Comparison of ENCODE assay signal across 2 cellular contexts in the genomic region with DNA sequence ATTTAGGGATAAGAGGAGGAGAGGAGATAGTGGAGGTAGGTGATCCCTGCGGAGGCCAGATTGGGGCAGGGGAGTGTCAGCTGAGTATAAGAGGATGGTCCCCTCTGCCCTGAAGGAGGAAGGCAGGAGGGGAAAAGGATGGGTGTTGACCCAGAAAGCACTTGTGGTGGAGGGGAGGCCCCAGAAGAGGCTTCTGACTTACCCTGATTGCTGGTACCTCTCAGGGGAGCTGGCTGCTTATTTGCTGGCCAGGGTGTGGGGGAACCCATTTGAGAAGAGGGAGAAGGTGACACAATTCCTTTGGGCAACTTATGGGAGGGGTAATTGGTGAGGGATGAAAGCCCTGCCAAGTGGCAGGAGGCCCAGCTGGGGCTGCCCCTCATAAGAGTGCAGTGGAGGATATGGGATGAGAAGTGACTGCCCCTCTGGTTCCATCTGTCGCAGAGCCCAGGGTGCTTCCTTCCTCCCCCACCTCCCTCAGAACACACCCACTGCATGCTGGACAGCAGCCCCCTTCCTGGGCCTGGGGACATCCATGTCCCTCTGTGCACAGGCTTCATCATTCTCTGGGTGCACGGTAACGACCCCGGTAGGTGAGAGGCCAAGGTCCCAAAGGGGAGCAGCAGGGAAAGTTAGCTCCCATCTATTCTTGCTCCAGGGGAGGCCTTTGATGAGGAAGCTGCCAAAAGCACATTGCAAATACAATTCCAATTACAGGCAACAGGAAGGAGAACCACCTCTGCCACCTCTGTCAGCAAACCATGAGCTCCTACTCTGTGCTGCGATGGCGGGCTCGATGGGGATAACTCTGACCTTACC.
TF ChIP-seq lines count a peak whose summit lies in the region.

No MANE protein-coding gene starts in this region.

TF ChIP-seq in IMR-90, 13 proteins besides CTCF, POLR2A, EP300 and RAD21:
- no peak for TF ChIP-seq RFX5 (IDR thresholded peaks at IDR 0.05; ENCODE audit: low read depth, low read length)
- no peak for TF ChIP-seq CHD1 (IDR thresholded peaks at IDR 0.05; ENCODE audit: low read depth, low read length)
- TF ChIP-seq MXI1 (IDR thresholded peaks at IDR 0.05; ENCODE audit: borderline replicate concordance, low read depth, low read length), result no peak
- no peak for TF ChIP-seq SMC3 (IDR thresholded peaks at IDR 0.05; ENCODE audit: low read depth, low read length)
- no peak for TF ChIP-seq FOS (IDR thresholded peaks at IDR 0.05; ENCODE audit: low read depth, low read length)
- TF ChIP-seq MAFK (IDR thresholded peaks at IDR 0.05; ENCODE audit: low read depth, low read length), result no peak
- TF ChIP-seq CEBPB (IDR thresholded peaks at IDR 0.05; ENCODE audit: low read depth, low read length), result no peak
- TF ChIP-seq, protein P1, sequence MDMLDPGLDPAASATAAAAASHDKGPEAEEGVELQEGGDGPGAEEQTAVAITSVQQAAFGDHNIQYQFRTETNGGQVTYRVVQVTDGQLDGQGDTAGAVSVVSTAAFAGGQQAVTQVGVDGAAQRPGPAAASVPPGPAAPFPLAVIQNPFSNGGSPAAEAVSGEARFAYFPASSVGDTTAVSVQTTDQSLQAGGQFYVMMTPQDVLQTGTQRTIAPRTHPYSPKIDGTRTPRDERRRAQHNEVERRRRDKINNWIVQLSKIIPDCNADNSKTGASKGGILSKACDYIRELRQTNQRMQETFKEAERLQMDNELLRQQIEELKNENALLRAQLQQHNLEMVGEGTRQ (IDR thresholded peaks at IDR 0.05; ENCODE audit: low read depth, low read length), result no peak
- TF ChIP-seq, protein P2, sequence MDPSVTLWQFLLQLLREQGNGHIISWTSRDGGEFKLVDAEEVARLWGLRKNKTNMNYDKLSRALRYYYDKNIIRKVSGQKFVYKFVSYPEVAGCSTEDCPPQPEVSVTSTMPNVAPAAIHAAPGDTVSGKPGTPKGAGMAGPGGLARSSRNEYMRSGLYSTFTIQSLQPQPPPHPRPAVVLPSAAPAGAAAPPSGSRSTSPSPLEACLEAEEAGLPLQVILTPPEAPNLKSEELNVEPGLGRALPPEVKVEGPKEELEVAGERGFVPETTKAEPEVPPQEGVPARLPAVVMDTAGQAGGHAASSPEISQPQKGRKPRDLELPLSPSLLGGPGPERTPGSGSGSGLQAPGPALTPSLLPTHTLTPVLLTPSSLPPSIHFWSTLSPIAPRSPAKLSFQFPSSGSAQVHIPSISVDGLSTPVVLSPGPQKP (IDR thresholded peaks at IDR 0.05; ENCODE audit: borderline replicate concordance, low read depth, low read length), result no peak
- TF ChIP-seq BHLHE40 (IDR thresholded peaks at IDR 0.05; ENCODE audit: low read depth, low read length), result no peak
- TF ChIP-seq MAZ (IDR thresholded peaks at IDR 0.05; ENCODE audit: borderline replicate concordance, low read depth, low read length), result no peak
- TF ChIP-seq RCOR1 (IDR thresholded peaks at IDR 0.05; ENCODE audit: insufficient replicate concordance, low read length), result no peak

TF ChIP-seq in HEK293T, 16 proteins besides CTCF, POLR2A, EP300 and RAD21:
- TF ChIP-seq SP1 (IDR thresholded peaks at IDR 0.05) (no peak), ELF4 (IDR thresholded peaks at IDR 0.05) (no peak), NFRKB (IDR thresholded peaks at IDR 0.05) (no peak), BHLHE40 (IDR thresholded peaks at IDR 0.05; ENCODE audit: borderline replicate concordance) (no peak)
TF ChIP-seq in HEK293T: peak in this region for 0.
